9 cellular contexts compared by ENCODE assay signal in genomic region chr13:81929988-81930387, GRCh38.
A peak's percentile ranks its signal among the peaks of the same experiment; 100 is the strongest.
DNase-seq lines count a peak whose midpoint lies in the region; ATAC-seq and TF ChIP-seq lines count a peak whose summit lies in the region.
"Had no signal": no experiment of that assay in that cellular context is flagged by ENCODE, and none has a peak within 500 bp of the region (broad histone marks: within the 10 kb centered on the region; RNA-seq: fewer than 3 reads in every experiment).

No MANE protein-coding gene starts in this region.

- no peak overlapping the region for H2AFZ ChIP-seq in mammary epithelial cell (ENCODE audit: low read depth, low read length)

- in situ Hi-C loops in HAP-1 (cut with MboI; ENCODE audit: low sequenced_read_pairs): no loop called here
- in situ Hi-C loops in mammary epithelial cell (cut with MboI; ENCODE audit: low sequenced_read_pairs in 2 of 2): no loop called here

- dilution Hi-C loops in mammary epithelial cell (cut with HindIII; ENCODE audit: low sequenced_read_pairs): no loop called here

- no peak overlapping the region for H3K27ac ChIP-seq in mammary epithelial cell (ENCODE audit: insufficient read depth, low read depth, low read length)

- no peak overlapping the region for H3K4me3 Mint-ChIP-seq in nephron progenitor cell
- H3K4me3 Mint-ChIP-seq in stimulated activated effector memory CD8-positive, alpha-beta T cell treated with anti-CD3 and anti-CD28 coated beads, Interleukin-12 subunit alpha, Interleukin-12 subunit beta, amount 100 ng/mL, for 72 hours: no peak overlapping the region
- H3K4me3 Mint-ChIP-seq: T-helper 17 cell had no signal

- H3K36me3 ChIP-seq in HAP-1 (replicated peaks): no peaks in the 10 kb centered on the region
- H3K36me3 ChIP-seq in mammary epithelial cell (ENCODE audit: insufficient read depth, low read length): no peaks in the 10 kb centered on the region

- H3K36me3 Mint-ChIP-seq in nephron progenitor cell (ENCODE audit: low read depth): no peaks in the 10 kb centered on the region
- no peaks in the 10 kb centered on the region for H3K36me3 Mint-ChIP-seq in stimulated activated effector memory CD8-positive, alpha-beta T cell treated with anti-CD3 and anti-CD28 coated beads, Interleukin-12 subunit alpha, Interleukin-12 subunit beta, amount 100 ng/mL, for 72 hours

- no peaks in the 10 kb centered on the region for H4K20me1 ChIP-seq in mammary epithelial cell (ENCODE audit: insufficient read depth, low read length)

- no peak overlapping the region for H3K4me3 ChIP-seq in HAP-1
- no peak overlapping the region for H3K4me3 ChIP-seq in mammary epithelial cell (replicated peaks in 1 of 3; ENCODE audit: insufficient read depth in 1 of 3, low read depth in 2 of 3, low read length in 3 of 3)

- H3K4me1 Mint-ChIP-seq in nephron progenitor cell: no peaks in the 10 kb centered on the region
- H3K4me1 Mint-ChIP-seq in stimulated activated effector memory CD8-positive, alpha-beta T cell treated with anti-CD3 and anti-CD28 coated beads, Interleukin-12 subunit alpha, Interleukin-12 subunit beta, amount 100 ng/mL, for 72 hours: no peaks in the 10 kb centered on the region
- H3K4me1 Mint-ChIP-seq: T-helper 17 cell had no signal

- TF ChIP-seq CTCF in mammary epithelial cell (conservative IDR thresholded peaks at IDR 0.05 in 1 of 2, IDR thresholded peaks at IDR 0.05 in 1 of 2; ENCODE audit: extremely low read depth in 1 of 2, insufficient read depth in 1 of 2, low read depth in 1 of 2, low read length in 2 of 2) (peak; percentile 36 to 55), nephron progenitor cell (IDR thresholded peaks at IDR 0.05) (peak; percentile 54)

- no peak overlapping the region for H3K9ac ChIP-seq in mammary epithelial cell (ENCODE audit: insufficient read depth, low read length)

- H3K27ac Mint-ChIP-seq in nephron progenitor cell: no peak overlapping the region
- no peak overlapping the region for H3K27ac Mint-ChIP-seq in stimulated activated effector memory CD8-positive, alpha-beta T cell treated with anti-CD3 and anti-CD28 coated beads, Interleukin-12 subunit alpha, Interleukin-12 subunit beta, amount 100 ng/mL, for 72 hours
- H3K27ac Mint-ChIP-seq: T-helper 17 cell had no signal

- H3K4me1 ChIP-seq in HAP-1 (no peaks in the 10 kb centered on the region), mammary epithelial cell (ENCODE audit: insufficient read depth, low read length) (no peaks in the 10 kb centered on the region)

- no peak overlapping the region for H3K4me2 ChIP-seq in mammary epithelial cell (ENCODE audit: insufficient read depth, low read depth, low read length)

- WGBS in mammary epithelial cell (ENCODE audit: low coverage, missing lambda C conversion rate): 27% methylated on average over 3 of the region's 3 CpGs

- no peaks in the 10 kb centered on the region for H3K9me3 ChIP-seq in HAP-1
- no peaks in the 10 kb centered on the region for H3K9me3 ChIP-seq in mammary epithelial cell (replicated peaks; ENCODE audit: insufficient read depth, low read length)

- no peaks in the 10 kb centered on the region for H3K27me3 Mint-ChIP-seq in nephron progenitor cell (ENCODE audit: low read depth, poor library complexity)
- H3K27me3 Mint-ChIP-seq: T-helper 17 cell had no signal

- H3K79me2 ChIP-seq in mammary epithelial cell (ENCODE audit: insufficient read depth, low read length): no peaks in the 10 kb centered on the region

- intact Hi-C loops in mammary epithelial cell (cut with micrococcal nuclease): loop anchor here (1.0 kb wide), 1 partner anchor 400 kb away; no protein-coding TSS in a partner anchor

- ATAC-seq in GM19328 (IDR thresholded peaks at IDR 0.05; ENCODE audit: unreplicated experiment): no peak
- no peak for ATAC-seq in stimulated activated effector memory CD8-positive, alpha-beta T cell treated with anti-CD3 and anti-CD28 coated beads, Interleukin-12 subunit alpha, Interleukin-12 subunit beta, amount 100 ng/mL, for 72 hours
- ATAC-seq: T-helper 17 cell had no signal

- peak; percentile 14 to 82 for DNase-seq in HAP-1 (ENCODE audit: low spot score in 2 of 2)
- peak; percentile 1 to 54 for DNase-seq in NCI-H524 (lab: John Stamatoyannopoulos, UW)
- peak; percentile 3 for DNase-seq in mammary epithelial cell
- DNase-seq in nephron progenitor cell: no peak
- no peak for DNase-seq in activated CD4-positive, alpha-beta T cell treated with anti-CD3 and anti-CD28 coated beads for 1 hour
- DNase-seq in activated naive CD4-positive, alpha-beta T cell treated with anti-CD3 and anti-CD28 coated beads, Interleukin-2, amount 50 U/mL, for 16 hours: no peak
- no peak for DNase-seq in stimulated activated effector memory CD8-positive, alpha-beta T cell treated with anti-CD3 and anti-CD28 coated beads, Interleukin-12 subunit alpha, Interleukin-12 subunit beta, amount 100 ng/mL, for 72 hours (ENCODE audit: low spot score in 2 of 2)
- DNase-seq: T-helper 17 cell had no signal

- H3K27me3 ChIP-seq in HAP-1 (ENCODE audit: low read depth) (no peaks in the 10 kb centered on the region), mammary epithelial cell (ENCODE audit: insufficient read depth, low read length) (no peaks in the 10 kb centered on the region)

- BruUV-seq in mammary epithelial cell (replicated peaks; lab: Mats Ljungman, UMichigan): no TSS peak

- CTCF ChIA-PET in mammary epithelial cell (lab: Charles Lee; ENCODE audit: low non-redundant PET): no interaction called here

- H3K9me3 Mint-ChIP-seq in nephron progenitor cell: no peaks in the 10 kb centered on the region
- peaks cover 15% of the 10 kb centered on the region for H3K9me3 Mint-ChIP-seq in stimulated activated effector memory CD8-positive, alpha-beta T cell treated with anti-CD3 and anti-CD28 coated beads, Interleukin-12 subunit alpha, Interleukin-12 subunit beta, amount 100 ng/mL, for 72 hours

Comparison
In these comparisons a context has a peak if more than half of its experiments do, and no peak if none do; other contexts are left out.
1. DNase-seq: peak in HAP-1 (2 of 2), NCI-H524 (2 of 2) and mammary epithelial cell (single experiment); none in nephron progenitor cell (single experiment), activated CD4-positive, alpha-beta T cell treated with anti-CD3 and anti-CD28 coated beads for 1 hour (single experiment), activated naive CD4-positive, alpha-beta T cell treated with anti-CD3 and anti-CD28 coated beads, Interleukin-2, amount 50 U/mL, for 16 hours (single experiment) and stimulated activated effector memory CD8-positive, alpha-beta T cell treated with anti-CD3 and anti-CD28 coated beads, Interleukin-12 subunit alpha, Interleukin-12 subunit beta, amount 100 ng/mL, for 72 hours (0 of 2).